Comparison of ENCODE assay signal across 22 cellular contexts in the genomic region with DNA sequence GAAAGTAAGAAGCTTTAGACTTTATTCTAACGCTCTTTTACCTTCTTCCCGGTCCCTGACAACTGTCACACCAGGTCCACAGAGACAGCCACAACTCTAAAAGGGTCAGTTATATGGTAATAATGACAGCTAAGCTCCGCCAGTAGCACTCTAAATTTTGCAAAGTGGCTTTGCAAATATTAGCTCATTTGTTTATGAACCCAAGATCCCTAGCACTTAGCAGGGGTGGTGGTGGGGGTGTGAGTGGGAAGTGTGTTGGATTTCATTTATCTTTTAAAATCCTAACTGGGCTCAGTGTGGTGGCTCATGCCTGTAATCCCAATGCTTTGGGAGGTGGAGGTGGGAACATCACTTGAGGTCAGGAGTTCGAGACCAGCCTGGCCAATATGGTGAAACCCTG. TPM values are rescaled to one million over a fixed set of nuclear protein-coding genes. Genes with fewer than 3 reads are reported as not detected.
DNase-seq lines count a peak whose midpoint lies in the region; ATAC-seq and FAIRE-seq lines count a peak whose summit lies in the region.
"Had no signal": no experiment of that assay in that cellular context is flagged by ENCODE, and none has a peak within 500 bp of the region (broad histone marks: within the 10 kb centered on the region; RNA-seq: fewer than 3 reads in every experiment).

No MANE protein-coding gene starts in this region.

- H3K4me2 ChIP-seq in neuronal stem cell (ENCODE audit: insufficient read depth, low read length, poor library complexity, severe bottlenecking): no peak overlapping the region
- H3K4me2 ChIP-seq: BLaER1 treated with 17β-estradiol and CSF1 and Interleukin-3, amounts not matched to agents 10 nM and 100 nM; SK-N-SH had no signal

- no peaks in the 10 kb centered on the region for H3K27me3 ChIP-seq in neuronal stem cell (ENCODE audit: control insufficient read depth in 3 of 3, insufficient read depth in 3 of 3, low read depth in 1 of 3, low read length in 3 of 3)
- H3K27me3 ChIP-seq: BLaER1 treated with 17β-estradiol and CSF1 and Interleukin-3, amounts not matched to agents 10 nM and 100 nM had no signal

- H2AK5ac ChIP-seq in neuronal stem cell (ENCODE audit: low read depth, low read length): no peak overlapping the region

- H2AFZ ChIP-seq in neuronal stem cell (ENCODE audit: low read length): no peak overlapping the region
- H2AFZ ChIP-seq: GM23248 had no signal

- no peak overlapping the region for H4K91ac ChIP-seq in neuronal stem cell (ENCODE audit: low read depth, low read length, poor library complexity)

- peaks cover 0 to 2% of the 10 kb centered on the region in 2 donors for H3K9me3 ChIP-seq in neuronal stem cell (replicated peaks in 1 of 2; ENCODE audit: control insufficient read depth in 2 of 2, insufficient read depth in 1 of 2, low read depth in 1 of 2, low read length in 2 of 2)
- H3K9me3 ChIP-seq: MG63, SK-N-SH had no signal

- ATAC-seq in HG02798 (IDR thresholded peaks at IDR 0.05; ENCODE audit: poor library complexity, unreplicated experiment): no peak
- ATAC-seq: CD8-positive, alpha-beta T cell had no signal

- H3K79me1 ChIP-seq in neuronal stem cell (ENCODE audit: low read depth, low read length): no peaks in the 10 kb centered on the region

- peaks cover 0 to 7% of the 10 kb centered on the region in 2 donors for H3K4me1 ChIP-seq in neuronal stem cell (ENCODE audit: control insufficient read depth in 2 of 2, insufficient read depth in 1 of 2, low read depth in 1 of 2, low read length in 2 of 2)

- H3K27ac ChIP-seq in neuronal stem cell (replicated peaks; ENCODE audit: low read length): no peak overlapping the region
- H3K27ac ChIP-seq: BLaER1 treated with 17β-estradiol and CSF1 and Interleukin-3, amounts not matched to agents 10 nM and 100 nM; GM23248 had no signal

- no peak overlapping the region for H3K9ac ChIP-seq in neuronal stem cell (ENCODE audit: low read depth, low read length, poor library complexity)
- H3K9ac ChIP-seq: BLaER1 treated with 17β-estradiol and CSF1 and Interleukin-3, amounts not matched to agents 10 nM and 100 nM; GM23248; SK-N-SH had no signal

- no peak overlapping the region for H3K4me3 ChIP-seq in neuronal stem cell (ENCODE audit: low read length in 2 of 2)
- H3K4me3 ChIP-seq: BLaER1 treated with 17β-estradiol and CSF1 and Interleukin-3, amounts not matched to agents 10 nM and 100 nM; GM23248; MG63 had no signal

- no peak overlapping the region for H4K8ac ChIP-seq in neuronal stem cell (ENCODE audit: low read depth, low read length)

- H3K18ac ChIP-seq in neuronal stem cell (ENCODE audit: low read length): no peak overlapping the region

- H2BK12ac ChIP-seq in neuronal stem cell (ENCODE audit: low read length): no peak overlapping the region

- no CpG with 5 or more reads among the region's 4 CpGs for WGBS in neuronal stem cell (ENCODE audit: extremely low coverage in 2 of 2, insufficient read length in 2 of 2, insufficient replicate concordance in 1 of 2), 2 donors

- FAIRE-seq in islet of Langerhans (lab: Jason Lieb, UNC): peak; percentile 36
- FAIRE-seq: G401.6 had no signal

- H3K14ac ChIP-seq in neuronal stem cell (ENCODE audit: low read length): no peak overlapping the region

- no peak overlapping the region for H2BK120ac ChIP-seq in neuronal stem cell (ENCODE audit: low read depth, low read length)

- H2BK5ac ChIP-seq in neuronal stem cell (ENCODE audit: low read length): no peak overlapping the region

- no peak overlapping the region for H3K23ac ChIP-seq in neuronal stem cell (ENCODE audit: low read depth, low read length, poor library complexity)

- no peak overlapping the region for H3K4ac ChIP-seq in neuronal stem cell (ENCODE audit: low read length)

- peak; percentile 70 for DNase-seq in NCI-H1092 treated with DMSO at 0.1 percent for 48 hours (lab: John Stamatoyannopoulos, UW)
- peak; percentile 18 for DNase-seq in NCI-H1436 treated with DMSO at 0.1 percent for 48 hours (lab: John Stamatoyannopoulos, UW)
- DNase-seq in NCI-H748 treated with DMSO at 0.1 percent for 48 hours (lab: John Stamatoyannopoulos, UW): peak; percentile 57
- DNase-seq in NCI-H345 (lab: John Stamatoyannopoulos, UW): no peak
- no peak for DNase-seq in neuronal stem cell (ENCODE audit: low spot score)
- DNase-seq: CD8-positive, alpha-beta T cell; GM23248; HCEC 1CT; Kasumi-1; MG63; NCI-H1105; NCI-H2227 treated with DMSO at 0.1 percent for 48 hours; NCI-H524; RPMI8226; SHP77 treated with DMSO at 0.1 percent for 48 hours; SK-N-SH; T-helper 1 cell; T-helper 9 cell had no signal

- no peaks in the 10 kb centered on the region for H3K36me3 ChIP-seq in neuronal stem cell (replicated peaks in 1 of 2; ENCODE audit: control insufficient read depth in 2 of 2, insufficient read depth in 2 of 2, low read length in 2 of 2)
- H3K36me3 ChIP-seq: BLaER1 treated with 17β-estradiol and CSF1 and Interleukin-3, amounts not matched to agents 10 nM and 100 nM; MG63 had no signal

- H2BK15ac ChIP-seq in neuronal stem cell (ENCODE audit: low read length): no peak overlapping the region

RNA-seq across cellular contexts. Expression of a gene that starts 34.8 kb away (rescaled TPM):
- polyA plus RNA-seq in neuronal stem cell (2013, experiment 1 of 2): 3.0 TPM
- 2.9 TPM for polyA plus RNA-seq in neuronal stem cell (2013, experiment 2 of 2)
- polyA plus RNA-seq: GM23248 had no signal

Comparison
In these comparisons a context has a peak if more than half of its experiments do, and no peak if none do; other contexts are left out.
1. DNase-seq: peak in NCI-H1092 treated with DMSO at 0.1 percent for 48 hours (single experiment), NCI-H1436 treated with DMSO at 0.1 percent for 48 hours (single experiment) and NCI-H748 treated with DMSO at 0.1 percent for 48 hours (single experiment); none in NCI-H345 (single experiment) and neuronal stem cell (single experiment).